ENCODE assay signal across 30 cellular contexts in the genomic region with DNA sequence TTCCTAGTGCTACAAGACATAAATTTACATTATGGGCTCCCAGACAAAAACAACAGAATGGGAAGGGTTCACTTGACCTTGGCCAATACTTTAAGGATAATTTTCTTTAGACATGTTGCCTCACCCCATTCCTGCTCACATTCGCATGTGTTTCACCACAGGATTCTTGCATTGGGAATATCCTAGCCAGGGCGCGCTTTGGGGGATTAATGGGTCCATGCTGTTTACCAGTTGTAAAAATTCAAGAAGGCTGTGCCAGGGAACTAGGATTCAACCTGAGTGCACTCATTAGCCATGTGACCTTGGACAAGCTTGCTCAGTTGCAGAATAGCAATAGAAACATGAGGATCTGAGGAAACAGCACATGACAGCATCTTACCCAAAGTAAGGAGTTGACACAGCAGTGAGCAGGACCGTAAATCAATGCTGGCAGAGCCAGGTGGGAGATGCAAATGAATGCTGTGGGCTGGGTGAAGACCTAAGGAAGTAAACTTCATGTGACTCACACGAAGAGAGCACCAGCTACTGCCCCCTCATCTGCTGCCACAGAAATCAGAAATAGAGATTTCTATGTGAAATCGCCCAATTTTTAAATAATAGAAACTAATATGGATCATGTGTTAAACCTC.
DNase-seq lines count a peak whose midpoint lies in the region; TF ChIP-seq lines count a peak whose summit lies in the region.
"Had no signal": no experiment of that assay in that cellular context is flagged by ENCODE, and none has a peak within 500 bp of the region (broad histone marks: within the 10 kb centered on the region; RNA-seq: fewer than 3 reads in every experiment).

No MANE protein-coding gene starts in this region.

- H3K9me3 Mint-ChIP-seq in nephron progenitor cell = peaks cover 20% of the 10 kb centered on the region
- H3K9me3 Mint-ChIP-seq in HFFc6 = no peaks in the 10 kb centered on the region
- no peaks in the 10 kb centered on the region for H3K9me3 Mint-ChIP-seq in T-helper 2 cell treated with Interferon-gamma antibody and Interleukin-4, amounts not matched to agents 5 μg/mL and 100 μg/mL, for 36 hours
- H3K9me3 Mint-ChIP-seq: activated CD4-positive, alpha-beta memory T cell treated with anti-CD3 and anti-CD28 coated beads, Interleukin-2, amount 10 ng/mL, durations not matched to agents 7 days and 5 days; activated T-helper 17 cell treated with anti-CD3 and anti-CD28 coated beads, Interleukin-2, amount 50 U/mL, for 72 hours; natural killer cell; T-cell had no signal

- 71 to 72% methylated on average over 6 of the region's 6 CpGs for WGBS in tibial nerve, 2 donors

- peak overlapping the region; percentile 93 for H3K27ac Mint-ChIP-seq in nephron progenitor cell
- no peak overlapping the region for H3K27ac Mint-ChIP-seq in HFFc6
- H3K27ac Mint-ChIP-seq in T-helper 2 cell treated with Interferon-gamma antibody and Interleukin-4, amounts not matched to agents 5 μg/mL and 100 μg/mL, for 36 hours = no peak overlapping the region
- H3K27ac Mint-ChIP-seq: activated CD4-positive, alpha-beta memory T cell treated with anti-CD3 and anti-CD28 coated beads, Interleukin-2, amount 10 ng/mL, durations not matched to agents 7 days and 5 days; activated T-helper 17 cell treated with anti-CD3 and anti-CD28 coated beads, Interleukin-2, amount 50 U/mL, for 72 hours; immature natural killer cell; natural killer cell; T-cell had no signal

- H3K4me3 ChIP-seq in tibial nerve = no peak overlapping the region
- H3K4me3 ChIP-seq: ascending aorta, coronary artery, gastrocnemius medialis, GM23248, left ventricle myocardium inferior had no signal

- TF ChIP-seq CTCF in nephron progenitor cell (IDR thresholded peaks at IDR 0.05) = no peak
- no peak for TF ChIP-seq CTCF in tibial nerve (IDR thresholded peaks at IDR 0.05)
- no peak for TF ChIP-seq CTCF in HFFc6 (IDR thresholded peaks at IDR 0.05)

- no peak for TF ChIP-seq POLR2A in tibial nerve (IDR thresholded peaks at IDR 0.05)

- H3K4me3 Mint-ChIP-seq in nephron progenitor cell = peak overlapping the region; percentile 23
- H3K4me3 Mint-ChIP-seq in HFFc6 = no peak overlapping the region
- no peak overlapping the region for H3K4me3 Mint-ChIP-seq in T-helper 2 cell treated with Interferon-gamma antibody and Interleukin-4, amounts not matched to agents 5 μg/mL and 100 μg/mL, for 36 hours
- H3K4me3 Mint-ChIP-seq: activated CD4-positive, alpha-beta memory T cell treated with anti-CD3 and anti-CD28 coated beads, Interleukin-2, amount 10 ng/mL, durations not matched to agents 7 days and 5 days; activated T-helper 17 cell treated with anti-CD3 and anti-CD28 coated beads, Interleukin-2, amount 50 U/mL, for 72 hours; immature natural killer cell; natural killer cell; T-cell had no signal

- peaks cover 0 to 2% (median 0%) of the 10 kb centered on the region in 4 donors for H3K4me1 ChIP-seq in tibial nerve
- H3K4me1 ChIP-seq: gastrocnemius medialis, left ventricle myocardium inferior had no signal

- H3K4me1 Mint-ChIP-seq in nephron progenitor cell (peaks cover 41% of the 10 kb centered on the region), HFFc6 (ENCODE audit: low read depth) (no peaks in the 10 kb centered on the region)
- no peaks in the 10 kb centered on the region for H3K4me1 Mint-ChIP-seq in T-helper 2 cell treated with Interferon-gamma antibody and Interleukin-4, amounts not matched to agents 5 μg/mL and 100 μg/mL, for 36 hours (ENCODE audit: low read depth)
- H3K4me1 Mint-ChIP-seq: activated CD4-positive, alpha-beta memory T cell treated with anti-CD3 and anti-CD28 coated beads, Interleukin-2, amount 10 ng/mL, durations not matched to agents 7 days and 5 days; activated T-helper 17 cell treated with anti-CD3 and anti-CD28 coated beads, Interleukin-2, amount 50 U/mL, for 72 hours had no signal

- H3K36me3 Mint-ChIP-seq in nephron progenitor cell (ENCODE audit: low read depth) (peaks cover 16% of the 10 kb centered on the region), HFFc6 (ENCODE audit: low read depth) (no peaks in the 10 kb centered on the region)
- H3K36me3 Mint-ChIP-seq in T-helper 2 cell treated with Interferon-gamma antibody and Interleukin-4, amounts not matched to agents 5 μg/mL and 100 μg/mL, for 36 hours (ENCODE audit: low read depth) = no peaks in the 10 kb centered on the region
- H3K36me3 Mint-ChIP-seq: natural killer cell, T-cell had no signal

- H3K36me3 ChIP-seq in tibial nerve = no peaks in the 10 kb centered on the region
- H3K36me3 ChIP-seq: ascending aorta, gastrocnemius medialis, left ventricle myocardium inferior had no signal

- DNase-seq in NAMALWA (ENCODE audit: low spot score) (peak; percentile 2), fibroblast of peridontal ligament (ENCODE audit: extremely low read depth) (peak; percentile 42), nephron progenitor cell (peak; percentile 25), tibial nerve (ENCODE audit: low spot score in 2 of 2) (peak; percentile 37 to 38), HFFc6 (no peak), NCI-H69 (lab: John Stamatoyannopoulos, UW) (no peak), NCI-H1417 treated with DMSO at 0.1 percent for 48 hours (lab: John Stamatoyannopoulos, UW) (no peak)
- DNase-seq in T-helper 2 cell treated with Interferon-gamma antibody and Interleukin-4, amounts not matched to agents 5 μg/mL and 100 μg/mL, for 36 hours (ENCODE audit: low spot score) = no peak
- DNase-seq: ACHN; activated CD4-positive, alpha-beta memory T cell treated with anti-CD3 and anti-CD28 coated beads, Interleukin-2, amount 10 ng/mL, durations not matched to agents 7 days and 5 days; activated CD4-positive, CD25-positive, alpha-beta regulatory T cell treated with anti-CD3 and anti-CD28 coated beads, Interleukin-2, amount 50 U/mL, for 72 hours; activated CD8-positive, alpha-beta memory T cell treated with anti-CD3 and anti-CD28 coated beads, Interleukin-2, amount 50 U/mL, for 48 hours; activated naive CD4-positive, alpha-beta T cell treated with anti-CD3 and anti-CD28 coated beads, Interleukin-2, amount 50 U/mL, for 16 hours; effector memory CD4-positive, alpha-beta T cell; GM23248; hippocampal formation; immature natural killer cell; Kasumi-1; left ventricle myocardium inferior; natural killer cell; NCI-H1694 treated with DMSO at 0.1 percent for 48 hours; NCI-H510A; SIG-M5; stimulated activated CD4-positive, alpha-beta T cell treated with anti-CD3 and anti-CD28 coated beads, Interleukin-4, amount 100 ng/mL, for 4 hours; stimulated activated naive CD4-positive, alpha-beta T cell; T-cell had no signal

- peak overlapping the region in 2 of 4 donors; percentile 50 for H3K27ac ChIP-seq in tibial nerve
- H3K27ac ChIP-seq: gastrocnemius medialis, GM23248, left ventricle myocardium inferior had no signal

- no peaks in the 10 kb centered on the region for H3K9me3 ChIP-seq in tibial nerve
- H3K9me3 ChIP-seq: ascending aorta, gastrocnemius medialis, left ventricle myocardium inferior had no signal

- H3K27me3 ChIP-seq in tibial nerve = no peaks in the 10 kb centered on the region
- H3K27me3 ChIP-seq: ascending aorta, gastrocnemius medialis had no signal

- peak in 1 of 2 donors; percentile 43 for TF ChIP-seq EP300 in tibial nerve (IDR thresholded peaks at IDR 0.05)

- H3K27me3 Mint-ChIP-seq in nephron progenitor cell (ENCODE audit: low read depth, poor library complexity) = peaks cover 4% of the 10 kb centered on the region
- peaks cover 23% of the 10 kb centered on the region for H3K27me3 Mint-ChIP-seq in HFFc6 (ENCODE audit: insufficient read depth)
- peaks cover 23% of the 10 kb centered on the region for H3K27me3 Mint-ChIP-seq in T-helper 2 cell treated with Interferon-gamma antibody and Interleukin-4, amounts not matched to agents 5 μg/mL and 100 μg/mL, for 36 hours (ENCODE audit: low read depth)
- H3K27me3 Mint-ChIP-seq: T-cell had no signal

Comparison
In these comparisons a context has a peak if more than half of its experiments do, and no peak if none do; other contexts are left out.
1. DNase-seq: peak in NAMALWA (single experiment), fibroblast of peridontal ligament (single experiment), nephron progenitor cell (single experiment) and tibial nerve (2 of 2); none in HFFc6 (single experiment), NCI-H69 (single experiment), NCI-H1417 treated with DMSO at 0.1 percent for 48 hours (single experiment) and T-helper 2 cell treated with Interferon-gamma antibody and Interleukin-4, amounts not matched to agents 5 μg/mL and 100 μg/mL, for 36 hours (single experiment).